ENCODE assay signal across 10 cellular contexts in genomic region chr17:82531431-82531881, GRCh38. TPM values are rescaled to one million over a fixed set of nuclear protein-coding genes. Genes with fewer than 3 reads are reported as not detected.
DNase-seq lines count a peak whose midpoint lies in the region; FAIRE-seq and TF ChIP-seq lines count a peak whose summit lies in the region.
"Had no signal": no experiment of that assay in that cellular context is flagged by ENCODE, and none has a peak within 500 bp of the region (broad histone marks: within the 10 kb centered on the region; RNA-seq: fewer than 3 reads in every experiment).

No MANE protein-coding gene starts in this region.

- H3K27me3 ChIP-seq in prostate gland (replicated peaks; ENCODE audit: insufficient read depth), result no peaks in the 10 kb centered on the region

- FAIRE-seq in GM12891 (lab: Jason Lieb, UNC), result peak; percentile 28
- FAIRE-seq: colon had no signal

- no peak for DNase-seq in GM12891 (ENCODE audit: insufficient read length, low spot score)
- no peak for DNase-seq in SK-N-MC (ENCODE audit: low read depth, low spot score)
- no peak for DNase-seq in epithelial cell of prostate (ENCODE audit: low read depth, low spot score)
- no peak for DNase-seq in prostate gland (ENCODE audit: low spot score)
- DNase-seq in mucosa of gallbladder (ENCODE audit: low spot score), result no peak
- no peak for DNase-seq in GM10266 (ENCODE audit: extremely low spot score)
- DNase-seq in NCI-H1417 (lab: John Stamatoyannopoulos, UW), result no peak
- DNase-seq: MM.1S had no signal

- TF ChIP-seq POLR2A in GM12891 (IDR thresholded peaks at IDR 0.05; ENCODE audit: low read depth, low read length) (no peak), prostate gland (IDR thresholded peaks at IDR 0.05) (no peak)

- H3K36me3 ChIP-seq in SK-N-MC (ENCODE audit: insufficient read depth, low read length) (no peaks in the 10 kb centered on the region), prostate gland (no peaks in the 10 kb centered on the region)

- TF ChIP-seq CTCF in prostate gland (IDR thresholded peaks at IDR 0.05) (no peak), GM10266 (IDR thresholded peaks at IDR 0.05; ENCODE audit: control insufficient read depth, insufficient read depth, low read depth, missing control alignments) (no peak)

- peaks cover 11% of the 10 kb centered on the region for H3K4me1 ChIP-seq in prostate gland (replicated peaks)

- H3K4me3 ChIP-seq in SK-N-MC, result no peak overlapping the region
- no peak overlapping the region for H3K4me3 ChIP-seq in prostate gland
- H3K4me3 ChIP-seq: lung had no signal

- H3K27ac ChIP-seq in SK-N-MC, result peak overlapping the region; percentile 28; the same call in 1 of the 2 replicates
- H3K27ac ChIP-seq in epithelial cell of prostate, result peak overlapping the region; percentile 92
- peak overlapping the region; percentile 14 to 58 for H3K27ac ChIP-seq in prostate gland

- 72% methylated on average over 7 of the region's 7 CpGs for WGBS in prostate gland

- no peak overlapping the region for H3K9ac ChIP-seq in SK-N-MC (ENCODE audit: insufficient read length)

- no peaks in the 10 kb centered on the region for H3K9me3 ChIP-seq in SK-N-MC (ENCODE audit: low read depth, low read length)
- H3K9me3 ChIP-seq in prostate gland, result no peaks in the 10 kb centered on the region

- intact Hi-C loops in prostate gland (cut with DNase I), result no loop called here

TF ChIP-seq in GM12891, 5 proteins besides CTCF, POLR2A, EP300 and RAD21:
- TF ChIP-seq TAF1 (IDR thresholded peaks at IDR 0.05; ENCODE audit: low read depth, low read length), result no peak
- no peak for TF ChIP-seq SPI1 (IDR thresholded peaks at IDR 0.05; ENCODE audit: low read depth, low read length)
- no peak for TF ChIP-seq PAX5 (IDR thresholded peaks at IDR 0.05; ENCODE audit: insufficient read depth, low read length, severe bottlenecking)
- TF ChIP-seq POLR2AphosphoS5 (IDR thresholded peaks at IDR 0.05; ENCODE audit: low read depth, low read length), result no peak
- no peak for TF ChIP-seq POU2F2 (IDR thresholded peaks at IDR 0.05; ENCODE audit: low read depth, low read length)

RNA-seq across cellular contexts. Expression of gene FOXK2, which starts 11.9 kb away (rescaled TPM):
- polyA plus RNA-seq in GM12891 (2012; ENCODE audit: low read depth, missing spikeins), result 19.6 TPM
- 10 to 100 TPM; 47.9 to 85.5 TPM for total RNA-seq in prostate gland
- total RNA-seq in mucosa of gallbladder, result 51.0 TPM

Comparison
In these comparisons a context has a peak if more than half of its experiments do, and no peak if none do; other contexts are left out.
1. H3K27ac ChIP-seq: peak in every context shown above with its lines; median percentile 92 in epithelial cell of prostate; 36 in prostate gland; 28 in SK-N-MC.